In the genomic region with DNA sequence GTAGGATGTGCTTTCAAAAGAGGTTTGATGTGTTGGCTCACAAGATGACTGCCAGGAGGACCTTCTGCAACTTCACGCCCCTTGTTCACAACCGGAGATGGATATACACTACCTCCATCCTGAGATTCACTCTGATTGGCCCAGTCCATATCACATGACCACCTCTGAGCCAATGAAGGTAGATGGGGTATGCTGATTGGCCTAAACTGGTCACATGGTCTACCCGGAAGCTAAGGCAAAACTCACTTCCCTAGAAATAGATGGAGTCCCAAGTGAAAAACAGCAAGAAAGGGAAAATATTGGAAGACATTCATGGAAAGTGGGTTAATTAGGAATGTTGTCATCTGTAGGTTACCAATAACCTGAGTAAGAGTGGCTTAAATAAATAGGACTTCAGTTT, we compare ENCODE assay signal across 1 cellular context.
TF ChIP-seq lines count a peak whose summit lies in the region.

No MANE protein-coding gene starts in this region.

TF ChIP-seq in K562, 482 proteins besides CTCF, POLR2A, EP300 and RAD21 (continued from another document):
- TF ChIP-seq, protein P1, sequence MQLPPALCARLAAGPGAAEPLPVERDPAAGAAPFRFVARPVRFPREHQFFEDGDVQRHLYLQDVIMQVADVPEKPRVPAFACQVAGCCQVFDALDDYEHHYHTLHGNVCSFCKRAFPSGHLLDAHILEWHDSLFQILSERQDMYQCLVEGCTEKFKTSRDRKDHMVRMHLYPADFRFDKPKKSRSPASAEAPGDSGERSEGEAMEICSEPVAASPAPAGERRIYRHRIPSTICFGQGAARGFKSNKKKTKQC (CRISPR knock-in tag; IDR thresholded peaks at IDR 0.05), result no peak
- TF ChIP-seq, protein P2, sequence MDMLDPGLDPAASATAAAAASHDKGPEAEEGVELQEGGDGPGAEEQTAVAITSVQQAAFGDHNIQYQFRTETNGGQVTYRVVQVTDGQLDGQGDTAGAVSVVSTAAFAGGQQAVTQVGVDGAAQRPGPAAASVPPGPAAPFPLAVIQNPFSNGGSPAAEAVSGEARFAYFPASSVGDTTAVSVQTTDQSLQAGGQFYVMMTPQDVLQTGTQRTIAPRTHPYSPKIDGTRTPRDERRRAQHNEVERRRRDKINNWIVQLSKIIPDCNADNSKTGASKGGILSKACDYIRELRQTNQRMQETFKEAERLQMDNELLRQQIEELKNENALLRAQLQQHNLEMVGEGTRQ (CRISPR knock-in tag; IDR thresholded peaks at IDR 0.05), result peak; percentile 88
- TF ChIP-seq FUS (optimal IDR thresholded peaks at IDR 0.05; ENCODE audit: low read depth, low read length) (no peak), RAD51 (IDR thresholded peaks at IDR 0.05; ENCODE audit: borderline replicate concordance, low read depth) (peak; percentile 95), RHOXF2B (CRISPR knock-in tag; conservative IDR thresholded peaks at IDR 0.05) (no peak), SIRT6 (IDR thresholded peaks at IDR 0.05; ENCODE audit: low read depth, low read length) (no peak), ZNF707 (CRISPR knock-in tag; conservative IDR thresholded peaks at IDR 0.05) (no peak), SNRNP70 (optimal IDR thresholded peaks at IDR 0.05; ENCODE audit: low read depth, low read length) (no peak), ZNF561 (CRISPR knock-in tag; conservative IDR thresholded peaks at IDR 0.05) (no peak), MCM5 (IDR thresholded peaks at IDR 0.05; ENCODE audit: low read depth) (no peak), IFI16 (CRISPR knock-in tag; IDR thresholded peaks at IDR 0.05) (no peak), PHF21A (IDR thresholded peaks at IDR 0.05; ENCODE audit: borderline replicate concordance, low read depth) (no peak), L3MBTL2 (IDR thresholded peaks at IDR 0.05) (peak; percentile 25; the same call in 1 of the 2 replicates), TARDBP (IDR thresholded peaks at IDR 0.05) (no peak), TCF7L2 (IDR thresholded peaks at IDR 0.05; ENCODE audit: low read depth, low read length) (no peak), NFIC (IDR thresholded peaks at IDR 0.05) (no peak)
- TF ChIP-seq, protein P3, sequence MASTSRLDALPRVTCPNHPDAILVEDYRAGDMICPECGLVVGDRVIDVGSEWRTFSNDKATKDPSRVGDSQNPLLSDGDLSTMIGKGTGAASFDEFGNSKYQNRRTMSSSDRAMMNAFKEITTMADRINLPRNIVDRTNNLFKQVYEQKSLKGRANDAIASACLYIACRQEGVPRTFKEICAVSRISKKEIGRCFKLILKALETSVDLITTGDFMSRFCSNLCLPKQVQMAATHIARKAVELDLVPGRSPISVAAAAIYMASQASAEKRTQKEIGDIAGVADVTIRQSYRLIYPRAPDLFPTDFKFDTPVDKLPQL (IDR thresholded peaks at IDR 0.05; ENCODE audit: extremely low read depth, insufficient read length), result no peak
- TF ChIP-seq, protein P4, sequence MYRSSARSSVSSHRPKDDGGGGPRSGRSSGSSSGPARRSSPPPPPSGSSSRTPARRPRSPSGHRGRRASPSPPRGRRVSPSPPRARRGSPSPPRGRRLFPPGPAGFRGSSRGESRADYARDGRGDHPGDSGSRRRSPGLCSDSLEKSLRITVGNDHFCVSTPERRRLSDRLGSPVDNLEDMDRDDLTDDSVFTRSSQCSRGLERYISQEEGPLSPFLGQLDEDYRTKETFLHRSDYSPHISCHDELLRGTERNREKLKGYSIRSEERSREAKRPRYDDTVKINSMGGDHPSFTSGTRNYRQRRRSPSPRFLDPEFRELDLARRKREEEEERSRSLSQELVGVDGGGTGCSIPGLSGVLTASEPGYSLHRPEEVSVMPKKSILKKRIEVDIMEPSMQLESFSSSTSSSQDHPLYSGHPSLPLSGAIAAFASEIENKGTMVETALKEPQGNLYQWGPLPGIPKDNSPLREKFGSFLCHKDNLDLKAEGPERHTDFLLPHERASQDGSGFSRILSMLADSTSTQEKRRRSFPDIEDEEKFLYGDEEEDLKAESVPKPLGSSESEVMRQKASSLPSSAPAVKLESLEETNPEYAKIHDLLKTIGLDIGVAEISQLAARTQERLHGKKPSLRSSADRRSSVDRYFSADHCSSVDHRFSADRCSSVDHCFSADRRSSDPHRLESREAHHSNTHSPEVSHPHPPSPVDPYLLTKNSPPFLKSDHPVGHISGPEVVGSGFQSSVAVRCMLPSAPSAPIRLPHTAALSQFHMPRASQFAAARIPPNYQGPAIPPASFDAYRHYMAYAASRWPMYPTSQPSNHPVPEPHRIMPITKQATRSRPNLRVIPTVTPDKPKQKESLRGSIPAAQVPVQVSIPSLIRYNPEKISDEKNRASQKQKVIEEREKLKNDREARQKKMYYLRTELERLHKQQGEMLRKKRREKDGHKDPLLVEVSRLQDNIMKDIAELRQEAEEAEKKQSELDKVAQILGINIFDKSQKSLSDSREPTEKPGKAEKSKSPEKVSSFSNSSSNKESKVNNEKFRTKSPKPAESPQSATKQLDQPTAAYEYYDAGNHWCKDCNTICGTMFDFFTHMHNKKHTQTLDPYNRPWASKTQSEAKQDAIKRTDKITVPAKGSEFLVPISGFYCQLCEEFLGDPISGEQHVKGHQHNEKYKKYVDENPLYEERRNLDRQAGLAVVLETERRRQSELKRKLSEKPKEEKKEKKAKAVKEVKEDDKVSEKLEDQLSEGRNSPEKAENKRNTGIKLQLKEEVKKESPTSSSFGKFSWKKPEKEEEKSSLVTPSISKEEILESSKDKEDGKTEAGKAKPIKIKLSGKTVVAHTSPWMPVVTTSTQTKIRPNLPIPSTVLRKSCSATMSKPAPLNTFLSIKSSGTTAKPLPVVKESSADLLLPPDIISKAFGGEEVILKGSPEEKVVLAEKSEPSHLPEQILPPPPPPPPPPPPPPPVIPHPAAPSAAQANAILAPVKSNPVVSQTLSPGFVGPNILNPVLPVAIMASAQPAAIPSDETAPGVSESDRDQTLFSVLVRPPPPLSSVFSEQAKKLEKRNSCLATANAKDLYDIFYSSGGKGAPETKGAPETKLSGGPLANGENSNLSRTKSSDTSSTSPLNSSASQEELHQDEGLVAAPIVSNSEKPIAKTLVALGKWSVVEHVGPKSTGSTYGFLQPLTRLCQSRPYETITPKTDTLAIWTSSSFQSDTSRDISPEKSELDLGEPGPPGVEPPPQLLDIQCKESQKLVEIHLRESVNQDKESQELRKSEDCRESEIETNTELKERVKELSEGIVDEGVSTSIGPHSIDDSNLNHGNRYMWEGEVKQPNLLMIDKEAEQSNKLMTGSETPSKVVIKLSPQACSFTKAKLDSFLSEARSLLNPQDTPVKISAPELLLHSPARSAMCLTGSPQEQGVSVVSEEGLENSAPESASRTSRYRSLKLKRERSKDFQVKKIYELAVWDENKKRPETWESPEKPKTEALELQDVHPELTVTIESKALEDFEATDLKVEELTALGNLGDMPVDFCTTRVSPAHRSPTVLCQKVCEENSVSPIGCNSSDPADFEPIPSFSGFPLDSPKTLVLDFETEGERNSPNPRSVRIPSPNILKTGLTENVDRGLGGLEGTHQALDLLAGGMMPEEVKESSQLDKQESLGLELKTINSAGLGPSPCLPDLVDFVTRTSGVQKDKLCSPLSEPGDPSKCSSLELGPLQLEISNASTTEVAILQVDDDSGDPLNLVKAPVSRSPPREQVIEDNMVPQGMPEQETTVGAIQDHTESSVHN (IDR thresholded peaks at IDR 0.05; ENCODE audit: borderline replicate concordance in 1 of 2, low read depth in 1 of 2), result no peak
- TF ChIP-seq, protein P5, sequence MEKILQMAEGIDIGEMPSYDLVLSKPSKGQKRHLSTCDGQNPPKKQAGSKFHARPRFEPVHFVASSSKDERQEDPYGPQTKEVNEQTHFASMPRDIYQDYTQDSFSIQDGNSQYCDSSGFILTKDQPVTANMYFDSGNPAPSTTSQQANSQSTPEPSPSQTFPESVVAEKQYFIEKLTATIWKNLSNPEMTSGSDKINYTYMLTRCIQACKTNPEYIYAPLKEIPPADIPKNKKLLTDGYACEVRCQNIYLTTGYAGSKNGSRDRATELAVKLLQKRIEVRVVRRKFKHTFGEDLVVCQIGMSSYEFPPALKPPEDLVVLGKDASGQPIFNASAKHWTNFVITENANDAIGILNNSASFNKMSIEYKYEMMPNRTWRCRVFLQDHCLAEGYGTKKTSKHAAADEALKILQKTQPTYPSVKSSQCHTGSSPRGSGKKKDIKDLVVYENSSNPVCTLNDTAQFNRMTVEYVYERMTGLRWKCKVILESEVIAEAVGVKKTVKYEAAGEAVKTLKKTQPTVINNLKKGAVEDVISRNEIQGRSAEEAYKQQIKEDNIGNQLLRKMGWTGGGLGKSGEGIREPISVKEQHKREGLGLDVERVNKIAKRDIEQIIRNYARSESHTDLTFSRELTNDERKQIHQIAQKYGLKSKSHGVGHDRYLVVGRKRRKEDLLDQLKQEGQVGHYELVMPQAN (IDR thresholded peaks at IDR 0.05; ENCODE audit: borderline replicate concordance), result no peak
- TF ChIP-seq, protein P6, sequence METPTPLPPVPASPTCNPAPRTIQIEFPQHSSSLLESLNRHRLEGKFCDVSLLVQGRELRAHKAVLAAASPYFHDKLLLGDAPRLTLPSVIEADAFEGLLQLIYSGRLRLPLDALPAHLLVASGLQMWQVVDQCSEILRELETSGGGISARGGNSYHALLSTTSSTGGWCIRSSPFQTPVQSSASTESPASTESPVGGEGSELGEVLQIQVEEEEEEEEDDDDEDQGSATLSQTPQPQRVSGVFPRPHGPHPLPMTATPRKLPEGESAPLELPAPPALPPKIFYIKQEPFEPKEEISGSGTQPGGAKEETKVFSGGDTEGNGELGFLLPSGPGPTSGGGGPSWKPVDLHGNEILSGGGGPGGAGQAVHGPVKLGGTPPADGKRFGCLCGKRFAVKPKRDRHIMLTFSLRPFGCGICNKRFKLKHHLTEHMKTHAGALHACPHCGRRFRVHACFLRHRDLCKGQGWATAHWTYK (CRISPR knock-in tag; IDR thresholded peaks at IDR 0.05), result no peak
- TF ChIP-seq, protein P7, sequence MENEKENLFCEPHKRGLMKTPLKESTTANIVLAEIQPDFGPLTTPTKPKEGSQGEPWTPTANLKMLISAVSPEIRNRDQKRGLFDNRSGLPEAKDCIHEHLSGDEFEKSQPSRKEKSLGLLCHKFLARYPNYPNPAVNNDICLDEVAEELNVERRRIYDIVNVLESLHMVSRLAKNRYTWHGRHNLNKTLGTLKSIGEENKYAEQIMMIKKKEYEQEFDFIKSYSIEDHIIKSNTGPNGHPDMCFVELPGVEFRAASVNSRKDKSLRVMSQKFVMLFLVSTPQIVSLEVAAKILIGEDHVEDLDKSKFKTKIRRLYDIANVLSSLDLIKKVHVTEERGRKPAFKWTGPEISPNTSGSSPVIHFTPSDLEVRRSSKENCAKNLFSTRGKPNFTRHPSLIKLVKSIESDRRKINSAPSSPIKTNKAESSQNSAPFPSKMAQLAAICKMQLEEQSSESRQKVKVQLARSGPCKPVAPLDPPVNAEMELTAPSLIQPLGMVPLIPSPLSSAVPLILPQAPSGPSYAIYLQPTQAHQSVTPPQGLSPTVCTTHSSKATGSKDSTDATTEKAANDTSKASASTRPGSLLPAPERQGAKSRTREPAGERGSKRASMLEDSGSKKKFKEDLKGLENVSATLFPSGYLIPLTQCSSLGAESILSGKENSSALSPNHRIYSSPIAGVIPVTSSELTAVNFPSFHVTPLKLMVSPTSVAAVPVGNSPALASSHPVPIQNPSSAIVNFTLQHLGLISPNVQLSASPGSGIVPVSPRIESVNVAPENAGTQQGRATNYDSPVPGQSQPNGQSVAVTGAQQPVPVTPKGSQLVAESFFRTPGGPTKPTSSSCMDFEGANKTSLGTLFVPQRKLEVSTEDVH (IDR thresholded peaks at IDR 0.05; ENCODE audit: low read depth, partially characterized antibody), result no peak
- TF ChIP-seq, protein P8, sequence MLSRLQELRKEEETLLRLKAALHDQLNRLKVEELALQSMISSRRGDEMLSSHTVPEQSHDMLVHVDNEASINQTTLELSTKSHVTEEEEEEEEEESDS (CRISPR knock-in tag; IDR thresholded peaks at IDR 0.05), result no peak
- TF ChIP-seq, protein P9, sequence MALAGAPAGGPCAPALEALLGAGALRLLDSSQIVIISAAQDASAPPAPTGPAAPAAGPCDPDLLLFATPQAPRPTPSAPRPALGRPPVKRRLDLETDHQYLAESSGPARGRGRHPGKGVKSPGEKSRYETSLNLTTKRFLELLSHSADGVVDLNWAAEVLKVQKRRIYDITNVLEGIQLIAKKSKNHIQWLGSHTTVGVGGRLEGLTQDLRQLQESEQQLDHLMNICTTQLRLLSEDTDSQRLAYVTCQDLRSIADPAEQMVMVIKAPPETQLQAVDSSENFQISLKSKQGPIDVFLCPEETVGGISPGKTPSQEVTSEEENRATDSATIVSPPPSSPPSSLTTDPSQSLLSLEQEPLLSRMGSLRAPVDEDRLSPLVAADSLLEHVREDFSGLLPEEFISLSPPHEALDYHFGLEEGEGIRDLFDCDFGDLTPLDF (CRISPR knock-in tag; IDR thresholded peaks at IDR 0.05), result no peak
- TF ChIP-seq, protein P10, sequence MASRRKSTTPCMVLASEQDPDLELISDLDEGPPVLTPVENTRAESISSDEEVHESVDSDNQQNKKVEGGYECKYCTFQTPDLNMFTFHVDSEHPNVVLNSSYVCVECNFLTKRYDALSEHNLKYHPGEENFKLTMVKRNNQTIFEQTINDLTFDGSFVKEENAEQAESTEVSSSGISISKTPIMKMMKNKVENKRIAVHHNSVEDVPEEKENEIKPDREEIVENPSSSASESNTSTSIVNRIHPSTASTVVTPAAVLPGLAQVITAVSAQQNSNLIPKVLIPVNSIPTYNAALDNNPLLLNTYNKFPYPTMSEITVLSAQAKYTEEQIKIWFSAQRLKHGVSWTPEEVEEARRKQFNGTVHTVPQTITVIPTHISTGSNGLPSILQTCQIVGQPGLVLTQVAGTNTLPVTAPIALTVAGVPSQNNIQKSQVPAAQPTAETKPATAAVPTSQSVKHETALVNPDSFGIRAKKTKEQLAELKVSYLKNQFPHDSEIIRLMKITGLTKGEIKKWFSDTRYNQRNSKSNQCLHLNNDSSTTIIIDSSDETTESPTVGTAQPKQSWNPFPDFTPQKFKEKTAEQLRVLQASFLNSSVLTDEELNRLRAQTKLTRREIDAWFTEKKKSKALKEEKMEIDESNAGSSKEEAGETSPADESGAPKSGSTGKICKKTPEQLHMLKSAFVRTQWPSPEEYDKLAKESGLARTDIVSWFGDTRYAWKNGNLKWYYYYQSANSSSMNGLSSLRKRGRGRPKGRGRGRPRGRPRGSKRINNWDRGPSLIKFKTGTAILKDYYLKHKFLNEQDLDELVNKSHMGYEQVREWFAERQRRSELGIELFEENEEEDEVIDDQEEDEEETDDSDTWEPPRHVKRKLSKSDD (conservative IDR thresholded peaks at IDR 0.05; ENCODE audit: low read length), result no peak
- TF ChIP-seq, protein P11, sequence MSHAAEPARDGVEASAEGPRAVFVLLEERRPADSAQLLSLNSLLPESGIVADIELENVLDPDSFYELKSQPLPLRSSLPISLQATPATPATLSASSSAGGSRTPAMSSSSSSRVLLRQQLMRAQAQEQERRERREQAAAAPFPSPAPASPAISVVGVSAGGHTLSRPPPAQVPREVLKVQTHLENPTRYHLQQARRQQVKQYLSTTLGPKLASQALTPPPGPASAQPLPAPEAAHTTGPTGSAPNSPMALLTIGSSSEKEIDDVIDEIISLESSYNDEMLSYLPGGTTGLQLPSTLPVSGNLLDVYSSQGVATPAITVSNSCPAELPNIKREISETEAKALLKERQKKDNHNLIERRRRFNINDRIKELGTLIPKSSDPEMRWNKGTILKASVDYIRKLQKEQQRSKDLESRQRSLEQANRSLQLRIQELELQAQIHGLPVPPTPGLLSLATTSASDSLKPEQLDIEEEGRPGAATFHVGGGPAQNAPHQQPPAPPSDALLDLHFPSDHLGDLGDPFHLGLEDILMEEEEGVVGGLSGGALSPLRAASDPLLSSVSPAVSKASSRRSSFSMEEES (CRISPR knock-in tag; IDR thresholded peaks at IDR 0.05), result peak; percentile 91
